ENCODE assay signal across 16 cellular contexts in genomic region chr11:61045271-61045670, GRCh38. TPM values are rescaled to one million over a fixed set of nuclear protein-coding genes. Genes with fewer than 3 reads are reported as not detected.
"Had no signal": no experiment of that assay in that cellular context is flagged by ENCODE, and none has a peak within 500 bp of the region (broad histone marks: within the 10 kb centered on the region; RNA-seq: fewer than 3 reads in every experiment).

No MANE protein-coding gene starts in this region.

- H3K4me3 Mint-ChIP-seq: activated naive CD4-positive, alpha-beta T cell treated with anti-CD3 and anti-CD28 coated beads, Interleukin-2, amount 10 ng/mL, durations not matched to agents 7 days and 5 days had no signal

- H3K27me3 Mint-ChIP-seq: activated naive CD4-positive, alpha-beta T cell treated with anti-CD3 and anti-CD28 coated beads, Interleukin-2, amount 10 ng/mL, durations not matched to agents 7 days and 5 days had no signal

- DNase-seq: activated CD4-positive, alpha-beta T cell treated with anti-CD3 and anti-CD28 coated beads for 4 hours; activated naive CD4-positive, alpha-beta T cell treated with anti-CD3 and anti-CD28 coated beads, Interleukin-2, amount 10 ng/mL, durations not matched to agents 7 days and 5 days; activated T-cell treated with anti-CD3 and anti-CD28 coated beads, Interleukin-2, amount 50 U/mL, for 1 hour; central memory CD4-positive, alpha-beta T cell; cortex of kidney; effector CD8-positive, alpha-beta T cell; kidney; left ventricle myocardium inferior; mesenchymal stem cell; stimulated activated CD4-positive, alpha-beta T cell treated with anti-CD3 and anti-CD28 coated beads, Interleukin-12 subunit alpha, Interleukin-12 subunit beta, amount 100 ng/mL, for 4 hours; stimulated activated naive CD4-positive, alpha-beta T cell treated with Interleukin-2 at 50 U/mL for 16 hours; T1000; trophoblast cell; WERI-Rb-1 had no signal

- H3K27ac Mint-ChIP-seq: activated naive CD4-positive, alpha-beta T cell treated with anti-CD3 and anti-CD28 coated beads, Interleukin-2, amount 10 ng/mL, durations not matched to agents 7 days and 5 days had no signal

- H3K27ac ChIP-seq: left ventricle myocardium inferior, WERI-Rb-1 had no signal

RNA-seq across cellular contexts. Expression of gene CD5, which starts 57.0 kb away (rescaled TPM):
- total RNA-seq: epithelial cell of proximal tubule, osteoblast had no signal
